Comparison of ENCODE assay signal across 3 cellular contexts in genomic region chr7:152537639-152538038, GRCh38.
TF ChIP-seq lines count a peak whose summit lies in the region.

No MANE protein-coding gene starts in this region.

TF ChIP-seq in A549, 52 proteins besides CTCF, POLR2A, EP300 and RAD21 (continued from another document):
- TF ChIP-seq HOXB13 (CRISPR knock-in tag; IDR thresholded peaks at IDR 0.05; ENCODE audit: low read depth) (no peak), POLR2AphosphoS2 (conservative IDR thresholded peaks at IDR 0.05; ENCODE audit: low read length) (no peak), MYC (IDR thresholded peaks at IDR 0.05; ENCODE audit: borderline replicate concordance, low read length) (no peak), PBX3 (IDR thresholded peaks at IDR 0.05) (no peak), FOSB (CRISPR knock-in tag; IDR thresholded peaks at IDR 0.05) (no peak), CHD4 (IDR thresholded peaks at IDR 0.05; ENCODE audit: borderline replicate concordance) (no peak), JUNB (IDR thresholded peaks at IDR 0.05) (no peak), MAZ (IDR thresholded peaks at IDR 0.05; ENCODE audit: borderline replicate concordance, low read depth, low read length) (no peak), BHLHE40 (IDR thresholded peaks at IDR 0.05; ENCODE audit: low read depth, low read length) (no peak), PHF8 (IDR thresholded peaks at IDR 0.05; ENCODE audit: borderline replicate concordance, low read depth) (no peak), TFCP2L1 (CRISPR knock-in tag; IDR thresholded peaks at IDR 0.05) (no peak), CEBPB (IDR thresholded peaks at IDR 0.05) (no peak), NFE2L2 (conservative IDR thresholded peaks at IDR 0.05; ENCODE audit: low read length) (no peak)

TF ChIP-seq in H1, 55 proteins besides CTCF, POLR2A, EP300 and RAD21 (continued from another document):
- TF ChIP-seq EGR1 (IDR thresholded peaks at IDR 0.05; ENCODE audit: borderline replicate concordance, low read depth, low read length), result no peak
- TF ChIP-seq EZH2 (IDR thresholded peaks at IDR 0.05; ENCODE audit: low read depth, low read length, severe bottlenecking), result no peak
- no peak for TF ChIP-seq TAF7 (optimal IDR thresholded peaks at IDR 0.05; ENCODE audit: borderline replicate concordance, low read depth, low read length)
- no peak for TF ChIP-seq CHD2 (IDR thresholded peaks at IDR 0.05; ENCODE audit: low read length)
- TF ChIP-seq SIN3A (conservative IDR thresholded peaks at IDR 0.05 in 1 of 2, IDR thresholded peaks at IDR 0.05 in 1 of 2; ENCODE audit: low read depth in 1 of 2, low read length in 2 of 2), result no peak
- no peak for TF ChIP-seq SP1 (IDR thresholded peaks at IDR 0.05; ENCODE audit: low read depth, low read length)
- no peak for TF ChIP-seq ASH2L (IDR thresholded peaks at IDR 0.05; ENCODE audit: low read length)
- TF ChIP-seq SUZ12 (IDR thresholded peaks at IDR 0.05; ENCODE audit: low read length), result no peak
- TF ChIP-seq SP4 (IDR thresholded peaks at IDR 0.05; ENCODE audit: low read length), result no peak
- no peak for TF ChIP-seq RNF2 (IDR thresholded peaks at IDR 0.05; ENCODE audit: borderline replicate concordance, low read depth, low read length, missing control alignments, poor library complexity, severe bottlenecking)
- TF ChIP-seq ATF2 (IDR thresholded peaks at IDR 0.05; ENCODE audit: low read length), result no peak
- TF ChIP-seq SAP30 (IDR thresholded peaks at IDR 0.05; ENCODE audit: insufficient read depth, insufficient replicate concordance, low read length), result no peak
- no peak for TF ChIP-seq SIX5 (IDR thresholded peaks at IDR 0.05; ENCODE audit: low read depth, low read length)

TF ChIP-seq in HepG2, 621 proteins besides CTCF, POLR2A, EP300 and RAD21 (continued from another document):
- TF ChIP-seq MAFK (conservative IDR thresholded peaks at IDR 0.05 in 1 of 2, IDR thresholded peaks at IDR 0.05 in 1 of 2; ENCODE audit: low read length in 2 of 2), result no peak
- no peak for TF ChIP-seq TFDP1 (CRISPR knock-in tag; IDR thresholded peaks at IDR 0.05; ENCODE audit: borderline replicate concordance)
- TF ChIP-seq ZC3H13 (CRISPR knock-in tag; IDR thresholded peaks at IDR 0.05), result no peak
TF ChIP-seq in HepG2: peak in this region for 1.
